22 cellular contexts compared by ENCODE assay signal in the genomic region with DNA sequence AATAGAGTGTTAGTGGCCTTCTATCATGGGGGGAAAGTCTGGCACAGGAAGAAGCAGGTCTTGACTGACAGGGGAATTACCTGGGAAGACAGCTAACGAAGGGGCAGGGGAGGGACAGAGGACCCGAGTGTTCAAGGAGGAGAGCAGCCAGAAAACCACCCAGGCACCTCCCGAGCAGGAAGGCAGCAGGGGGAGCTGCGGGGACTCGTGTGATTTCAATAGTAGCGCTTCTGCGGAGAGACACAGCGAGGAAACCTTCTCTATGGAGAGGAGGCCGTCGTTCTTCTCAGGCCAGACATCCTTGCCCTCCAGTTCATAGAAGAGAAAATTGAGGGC. TPM values are rescaled to one million over a fixed set of nuclear protein-coding genes. Genes with fewer than 3 reads are reported as not detected.
A peak's percentile ranks its signal among the peaks of the same experiment; 100 is the strongest.
DNase-seq lines count a peak whose midpoint lies in the region; ATAC-seq and TF ChIP-seq lines count a peak whose summit lies in the region.
"Had no signal": no experiment of that assay in that cellular context is flagged by ENCODE, and none has a peak within 500 bp of the region (broad histone marks: within the 10 kb centered on the region; RNA-seq: fewer than 3 reads in every experiment).

No MANE protein-coding gene starts in this region.

- H2AFZ ChIP-seq in osteoblast (ENCODE audit: low read length): no peak overlapping the region

- H3K9ac ChIP-seq in endodermal cell (ENCODE audit: extremely low read depth, low read length, poor library complexity, severe bottlenecking): no peak overlapping the region

- H3K27me3 Mint-ChIP-seq in endodermal cell (ENCODE audit: insufficient read depth): peaks cover 1% of the 10 kb centered on the region
- H3K27me3 Mint-ChIP-seq: B cell, memory B cell had no signal

- peaks cover 57% of the 10 kb centered on the region for H3K79me2 ChIP-seq in osteoblast (ENCODE audit: insufficient read depth, low read length)

- ATAC-seq in right cardiac atrium (no peak), left cardiac atrium (no peak), HG02884 (IDR thresholded peaks at IDR 0.05; ENCODE audit: unreplicated experiment) (no peak)
- ATAC-seq: upper lobe of right lung had no signal

- H3K9me3 ChIP-seq in right cardiac atrium (ENCODE audit: control insufficient read depth, low read length): no peaks in the 10 kb centered on the region
- H3K9me3 ChIP-seq in endodermal cell (ENCODE audit: control insufficient read depth, low read length): no peaks in the 10 kb centered on the region
- no peaks in the 10 kb centered on the region for H3K9me3 ChIP-seq in osteoblast (ENCODE audit: low read depth, low read length)
- H3K9me3 ChIP-seq: Peyer's patch, SJSA1, upper lobe of right lung had no signal

- H3K4me2 ChIP-seq in osteoblast (ENCODE audit: insufficient read depth, low read length): no peak overlapping the region

- TF ChIP-seq CTCF in endodermal cell (conservative IDR thresholded peaks at IDR 0.05): peak; percentile 35
- TF ChIP-seq CTCF in osteoblast (IDR thresholded peaks at IDR 0.05; ENCODE audit: extremely low read depth, low read depth, low read length): no peak
- TF ChIP-seq CTCF in coronary artery (IDR thresholded peaks at IDR 0.05): no peak

- intact Hi-C loops in right cardiac atrium (cut with DNase I) (loop anchor here in 2 of 4 donors (10.0 kb wide), 2 partner anchors 55 to 225 kb away; no protein-coding TSS in a partner anchor), left cardiac atrium (cut with DNase I) (no loop called here)

- no peak overlapping the region for H3K4me3 Mint-ChIP-seq in endodermal cell
- H3K4me3 Mint-ChIP-seq: B cell, memory B cell had no signal

- H4K20me1 ChIP-seq in osteoblast (ENCODE audit: insufficient read depth, low read length): no peaks in the 10 kb centered on the region

- DNase-seq in right cardiac atrium (no peak), left cardiac atrium (no peak), endodermal cell (peak; percentile 75), osteoblast (ENCODE audit: insufficient read length, low spot score, missing footprints) (peak; percentile 43), coronary artery (ENCODE audit: low spot score) (no peak)
- DNase-seq in effector CD4-positive, alpha-beta T cell: no peak
- DNase-seq in activated CD4-positive, alpha-beta T cell treated with anti-CD3 and anti-CD28 coated beads for 48 hours: no peak
- DNase-seq: activated gamma-delta T cell treated with Interleukin-2 at 50 U/mL for 16 hours; brain microvascular endothelial cell; COR-L47; H7; Kasumi-1; kidney glomerular epithelial cell; MV-4-11; Peyer's patch; stimulated activated CD8-positive, alpha-beta memory T cell treated with anti-CD3 and anti-CD28 coated beads, Interleukin-4, amount 100 ng/mL, for 48 hours; upper lobe of right lung had no signal

- peak overlapping the region; percentile 7 for H3K27ac ChIP-seq in right cardiac atrium (ENCODE audit: low read length)
- no peak overlapping the region for H3K27ac ChIP-seq in endodermal cell (ENCODE audit: low read depth, low read length)
- H3K27ac ChIP-seq in osteoblast (ENCODE audit: low read depth, low read length): peak overlapping the region; percentile 99
- peak overlapping the region in 1 of 2 donors; percentile 97 for H3K27ac ChIP-seq in coronary artery
- H3K27ac ChIP-seq: brain microvascular endothelial cell, Peyer's patch, SJSA1, upper lobe of right lung had no signal

- 80% methylated on average over 10 of the region's 10 CpGs for WGBS in right cardiac atrium
- WGBS in endodermal cell (ENCODE audit: insufficient coverage in 1 of 2, insufficient read length in 1 of 2), 2 experiments: 77 to 81% methylated on average over 10 of the region's 10 CpGs

- peaks cover 50% of the 10 kb centered on the region for H3K4me1 ChIP-seq in right cardiac atrium (ENCODE audit: control insufficient read depth, insufficient read depth, low read length)
- H3K4me1 ChIP-seq in endodermal cell (ENCODE audit: control insufficient read depth, insufficient read depth, low read length): peaks cover 50% of the 10 kb centered on the region
- H3K4me1 ChIP-seq in osteoblast (ENCODE audit: insufficient read depth, low read length): peaks cover 70% of the 10 kb centered on the region

- H3K4me1 Mint-ChIP-seq in endodermal cell: peaks cover 58% of the 10 kb centered on the region

- H3K27ac Mint-ChIP-seq in endodermal cell: no peak overlapping the region
- H3K27ac Mint-ChIP-seq: B cell had no signal

- H3K9me3 Mint-ChIP-seq in endodermal cell: no peaks in the 10 kb centered on the region
- H3K9me3 Mint-ChIP-seq: memory B cell had no signal

- H3K27me3 ChIP-seq in right cardiac atrium (ENCODE audit: control insufficient read depth, insufficient read depth) (no peaks in the 10 kb centered on the region), endodermal cell (ENCODE audit: control insufficient read depth, insufficient read depth, low read length, poor library complexity, severe bottlenecking) (no peaks in the 10 kb centered on the region), osteoblast (ENCODE audit: insufficient read depth, low read length) (no peaks in the 10 kb centered on the region)
- H3K27me3 ChIP-seq: brain microvascular endothelial cell, Peyer's patch, SJSA1, upper lobe of right lung had no signal

- H3K36me3 ChIP-seq in endodermal cell (ENCODE audit: control insufficient read depth, insufficient read depth, low read length) (no peaks in the 10 kb centered on the region), osteoblast (ENCODE audit: insufficient read depth, low read length) (peaks cover 3% of the 10 kb centered on the region)
- H3K36me3 ChIP-seq: brain microvascular endothelial cell, Peyer's patch, upper lobe of right lung had no signal

- H3K4me3 ChIP-seq in right cardiac atrium (ENCODE audit: low read length) (no peak overlapping the region), endodermal cell (ENCODE audit: low read length) (no peak overlapping the region), osteoblast (ENCODE audit: insufficient read depth, low read length) (no peak overlapping the region), coronary artery (no peak overlapping the region)
- H3K4me3 ChIP-seq: Peyer's patch, SJSA1, upper lobe of right lung had no signal

- peaks cover 2% of the 10 kb centered on the region for H3K36me3 Mint-ChIP-seq in endodermal cell (ENCODE audit: low read depth)
- H3K36me3 Mint-ChIP-seq: memory B cell had no signal

RNA-seq across cellular contexts. Expression of a gene that starts 39.9 kb away (rescaled TPM):
- under 1 TPM; 0.24 to 0.77 (median 0.39) TPM for total RNA-seq in right cardiac atrium
- polyA plus RNA-seq in right cardiac atrium: 0.91 TPM
- 1 to 10 TPM in 1 of 2 donors, under 1 TPM in 1; 0.44 to 1.2 TPM for total RNA-seq in left cardiac atrium
- 1 to 10 TPM; 6.9 to 8.7 TPM for total RNA-seq in endodermal cell
- 3.6 TPM for polyA plus RNA-seq in endodermal cell (2013, experiment 1 of 2)
- polyA plus RNA-seq in endodermal cell (2013, experiment 2 of 2): 5.1 TPM
- 0.72 and 1.2 TPM in 2 replicates for total RNA-seq in osteoblast
- total RNA-seq: Peyer's patch; SJSA1; T-helper 1 cell treated with Interleukin-12 subunit alpha and Interleukin-12 subunit beta and Interleukin-4 antibody, amounts not matched to agents 30 ng/mL and 1 ng/mL, for 36 hours had no signal

Comparison
In these comparisons a context has a peak if more than half of its experiments do, and no peak if none do; other contexts are left out.
1. DNase-seq: peak in endodermal cell (single experiment) and osteoblast (single experiment); none in right cardiac atrium (0 of 3), left cardiac atrium (single experiment), effector CD4-positive, alpha-beta T cell (single experiment), coronary artery (single experiment) and activated CD4-positive, alpha-beta T cell treated with anti-CD3 and anti-CD28 coated beads for 48 hours (single experiment).